In genomic region chr1:45136984-45137383, GRCh38 we compare ENCODE assay signal across 3 cellular contexts.
TF ChIP-seq lines count a peak whose summit lies in the region.

No MANE protein-coding gene starts in this region.

TF ChIP-seq in HepG2, 621 proteins besides CTCF, POLR2A, EP300 and RAD21 (continues in another document):
- TF ChIP-seq PHF5A (CRISPR knock-in tag; IDR thresholded peaks at IDR 0.05; ENCODE audit: low read depth, unreplicated experiment) (no peak), KDM1A (CRISPR knock-in tag; IDR thresholded peaks at IDR 0.05) (0 out of 2 replicates have a peak, but pooled peaks have one; percentile 15), ZNF792 (CRISPR knock-in tag; IDR thresholded peaks at IDR 0.05) (no peak), SMARCE1 (IDR thresholded peaks at IDR 0.05; ENCODE audit: borderline replicate concordance) (no peak), MAFF (IDR thresholded peaks at IDR 0.05; ENCODE audit: low read depth, low read length) (no peak), DZIP1 (CRISPR knock-in tag; IDR thresholded peaks at IDR 0.05) (no peak), IKZF1 (IDR thresholded peaks at IDR 0.05) (no peak), ZFAT (CRISPR knock-in tag; conservative IDR thresholded peaks at IDR 0.05) (no peak), ZNF121 (CRISPR knock-in tag; IDR thresholded peaks at IDR 0.05) (peak; percentile 86), PAWR (CRISPR knock-in tag; IDR thresholded peaks at IDR 0.05; ENCODE audit: borderline replicate concordance) (no peak), SALL1 (CRISPR knock-in tag; IDR thresholded peaks at IDR 0.05) (no peak), ARID3A (IDR thresholded peaks at IDR 0.05; ENCODE audit: low read depth, low read length) (no peak), ZNF556 (CRISPR knock-in tag; IDR thresholded peaks at IDR 0.05; ENCODE audit: borderline replicate concordance) (no peak), ZNF282 (IDR thresholded peaks at IDR 0.05; ENCODE audit: partially characterized antibody) (no peak), ZMYM3 (CRISPR knock-in tag; IDR thresholded peaks at IDR 0.05) (0 out of 2 replicates have a peak, but pooled peaks have one; percentile 24), ZNF746 (CRISPR knock-in tag; IDR thresholded peaks at IDR 0.05) (no peak), ZNF484 (CRISPR knock-in tag; IDR thresholded peaks at IDR 0.05; ENCODE audit: borderline replicate concordance, low read depth) (no peak), CBX5 (CRISPR knock-in tag; IDR thresholded peaks at IDR 0.05; ENCODE audit: borderline replicate concordance) (no peak), MAFK (conservative IDR thresholded peaks at IDR 0.05 in 1 of 2, IDR thresholded peaks at IDR 0.05 in 1 of 2; ENCODE audit: low read length in 2 of 2) (no peak), ZNF547 (CRISPR knock-in tag; IDR thresholded peaks at IDR 0.05) (no peak), TBX3 (IDR thresholded peaks at IDR 0.05; ENCODE audit: borderline replicate concordance) (no peak), ZSCAN9 (CRISPR knock-in tag; IDR thresholded peaks at IDR 0.05; ENCODE audit: borderline replicate concordance) (no peak), ZNF367 (CRISPR knock-in tag; IDR thresholded peaks at IDR 0.05; ENCODE audit: borderline replicate concordance) (no peak), ZNF572 (CRISPR knock-in tag; IDR thresholded peaks at IDR 0.05) (no peak)

TF ChIP-seq in HEK293, 187 proteins besides CTCF, POLR2A, EP300 and RAD21:
- TF ChIP-seq ZNF121 (tag by site-specific recombination; IDR thresholded peaks at IDR 0.05) (peak; percentile 34; the same call in 1 of the 2 replicates), BCL11B (tag by site-specific recombination; IDR thresholded peaks at IDR 0.05; ENCODE audit: low read depth) (no peak)

TF ChIP-seq in endothelial cell of umbilical vein, 7 proteins besides CTCF, POLR2A, EP300 and RAD21:
- TF ChIP-seq GATA2 (IDR thresholded peaks at IDR 0.05; ENCODE audit: insufficient read depth, insufficient read length, low read depth, low read length) (no peak), MYC (IDR thresholded peaks at IDR 0.05; ENCODE audit: low read depth, low read length) (no peak), FOS (IDR thresholded peaks at IDR 0.05; ENCODE audit: borderline replicate concordance, insufficient read depth, low read length) (no peak), JUN (IDR thresholded peaks at IDR 0.05; ENCODE audit: borderline replicate concordance, insufficient read depth, insufficient read length, low read depth) (no peak), POLR2AphosphoS5 (IDR thresholded peaks at IDR 0.05; ENCODE audit: insufficient read depth, low read depth, low read length) (no peak), EZH2 (IDR thresholded peaks at IDR 0.05; ENCODE audit: borderline replicate concordance, low read depth, low read length, severe bottlenecking) (no peak), MAX (IDR thresholded peaks at IDR 0.05; ENCODE audit: insufficient read depth, insufficient read length) (no peak)
